1 cellular context compared by ENCODE assay signal in the genomic region with DNA sequence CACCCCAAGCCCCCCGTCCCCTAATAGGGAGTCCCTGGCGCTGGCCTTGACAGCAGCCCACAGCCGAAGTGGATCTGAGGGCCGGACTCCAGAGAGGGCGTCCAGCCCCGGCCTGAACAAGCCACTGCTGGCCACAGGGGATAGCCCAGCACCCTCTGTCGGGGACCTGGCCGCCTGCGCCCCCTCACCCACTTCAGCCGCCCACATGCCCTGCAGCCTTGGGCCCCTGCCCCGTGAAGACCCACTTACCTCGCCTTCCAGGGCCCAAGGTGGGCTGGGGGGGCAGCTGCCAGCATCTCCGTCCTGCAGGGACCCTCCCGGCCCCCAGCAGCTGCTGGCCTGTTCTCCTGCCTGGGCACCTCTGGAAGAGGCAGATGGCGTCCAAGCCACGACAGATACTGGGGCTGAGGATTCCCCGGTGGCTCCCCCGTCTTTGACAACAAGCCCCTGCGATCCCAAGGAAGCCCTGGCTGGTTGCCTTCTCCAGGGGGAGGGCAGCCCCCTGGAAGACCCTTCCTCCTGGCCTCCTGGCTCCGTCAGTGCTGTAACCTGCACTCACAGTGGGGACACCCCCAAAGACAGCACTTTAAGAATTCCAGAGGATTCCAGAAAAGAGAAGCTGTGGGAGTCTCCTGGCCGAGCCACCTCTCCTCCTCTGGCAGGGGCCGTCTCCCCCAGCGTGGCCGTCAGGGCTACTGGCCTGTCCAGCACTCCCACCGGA.
TF ChIP-seq lines count a peak whose summit lies in the region.

No MANE protein-coding gene starts in this region.

TF ChIP-seq in IMR-90, 13 proteins besides CTCF, POLR2A, EP300 and RAD21:
- TF ChIP-seq RCOR1 (IDR thresholded peaks at IDR 0.05; ENCODE audit: insufficient replicate concordance, low read length), result no peak
- TF ChIP-seq, protein P1, sequence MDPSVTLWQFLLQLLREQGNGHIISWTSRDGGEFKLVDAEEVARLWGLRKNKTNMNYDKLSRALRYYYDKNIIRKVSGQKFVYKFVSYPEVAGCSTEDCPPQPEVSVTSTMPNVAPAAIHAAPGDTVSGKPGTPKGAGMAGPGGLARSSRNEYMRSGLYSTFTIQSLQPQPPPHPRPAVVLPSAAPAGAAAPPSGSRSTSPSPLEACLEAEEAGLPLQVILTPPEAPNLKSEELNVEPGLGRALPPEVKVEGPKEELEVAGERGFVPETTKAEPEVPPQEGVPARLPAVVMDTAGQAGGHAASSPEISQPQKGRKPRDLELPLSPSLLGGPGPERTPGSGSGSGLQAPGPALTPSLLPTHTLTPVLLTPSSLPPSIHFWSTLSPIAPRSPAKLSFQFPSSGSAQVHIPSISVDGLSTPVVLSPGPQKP (IDR thresholded peaks at IDR 0.05; ENCODE audit: borderline replicate concordance, low read depth, low read length), result no peak
- TF ChIP-seq CHD1 (IDR thresholded peaks at IDR 0.05; ENCODE audit: low read depth, low read length), result no peak
- TF ChIP-seq CEBPB (IDR thresholded peaks at IDR 0.05; ENCODE audit: low read depth, low read length), result no peak
- no peak for TF ChIP-seq FOS (IDR thresholded peaks at IDR 0.05; ENCODE audit: low read depth, low read length)
- no peak for TF ChIP-seq MAFK (IDR thresholded peaks at IDR 0.05; ENCODE audit: low read depth, low read length)
- TF ChIP-seq, protein P2, sequence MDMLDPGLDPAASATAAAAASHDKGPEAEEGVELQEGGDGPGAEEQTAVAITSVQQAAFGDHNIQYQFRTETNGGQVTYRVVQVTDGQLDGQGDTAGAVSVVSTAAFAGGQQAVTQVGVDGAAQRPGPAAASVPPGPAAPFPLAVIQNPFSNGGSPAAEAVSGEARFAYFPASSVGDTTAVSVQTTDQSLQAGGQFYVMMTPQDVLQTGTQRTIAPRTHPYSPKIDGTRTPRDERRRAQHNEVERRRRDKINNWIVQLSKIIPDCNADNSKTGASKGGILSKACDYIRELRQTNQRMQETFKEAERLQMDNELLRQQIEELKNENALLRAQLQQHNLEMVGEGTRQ (IDR thresholded peaks at IDR 0.05; ENCODE audit: low read depth, low read length), result no peak
- no peak for TF ChIP-seq MAZ (IDR thresholded peaks at IDR 0.05; ENCODE audit: borderline replicate concordance, low read depth, low read length)
